31 cellular contexts compared by ENCODE assay signal in the genomic region with DNA sequence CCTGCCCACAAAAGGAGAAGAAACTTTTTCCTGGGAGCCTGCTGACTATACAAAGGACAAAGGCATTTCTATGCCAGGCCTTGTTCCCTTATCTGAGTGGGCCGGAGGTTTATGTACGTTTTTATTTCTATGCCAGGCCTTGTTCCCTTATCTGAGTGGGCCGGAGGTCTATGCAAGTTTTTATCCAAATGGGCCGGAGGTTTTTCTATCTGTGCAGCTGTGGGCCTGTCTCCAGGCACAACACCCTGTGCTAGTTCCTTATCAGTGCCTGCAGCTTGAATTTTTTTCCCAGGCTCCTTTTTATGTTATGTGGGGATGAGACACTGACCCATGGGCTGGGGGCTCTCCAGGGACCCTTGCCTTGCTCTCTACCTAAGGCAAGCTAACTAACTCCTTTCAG. TPM values are rescaled to one million over a fixed set of nuclear protein-coding genes. Genes with fewer than 3 reads are reported as not detected.
"Had no signal": no experiment of that assay in that cellular context is flagged by ENCODE, and none has a peak within 500 bp of the region (broad histone marks: within the 10 kb centered on the region; RNA-seq: fewer than 3 reads in every experiment).

No MANE protein-coding gene starts in this region.

- H3K4me3 ChIP-seq: adrenal gland, breast epithelium, Peyer's patch, SJSA1 had no signal

- H3K27ac Mint-ChIP-seq: activated CD4-positive, alpha-beta memory T cell treated with anti-CD3 and anti-CD28 coated beads, Interleukin-2, amount 10 ng/mL, durations not matched to agents 7 days and 5 days; activated CD4-positive, alpha-beta T cell treated with anti-CD3 and anti-CD28 coated beads for 36 hours; activated naive CD8-positive, alpha-beta T cell treated with anti-CD3 and anti-CD28 coated beads, Interleukin-2, amount 10 ng/mL, durations not matched to agents 7 days and 5 days; activated T-cell treated with anti-CD3 and anti-CD28 coated beads, Interleukin-2, amount 50 U/mL, for 72 hours; activated T-helper 2 cell treated with anti-CD3 and anti-CD28 coated beads, Interferon-gamma antibody, Interleukin-2, Interleukin-4, amounts not matched to agents 10 μg/mL and 5 μg/mL and 100 μg/mL, durations not matched to agents 14 hours and 24 hours and 36 hours; T-helper 1 cell treated with Interleukin-12 subunit alpha and Interleukin-12 subunit beta and Interleukin-4 antibody, amounts not matched to agents 30 μg/mL and 1 μg/mL, for 36 hours had no signal

- H3K4me1 ChIP-seq: adrenal gland, breast epithelium, Peyer's patch, SJSA1 had no signal

- H3K27ac ChIP-seq: adrenal gland, breast epithelium, KMS-11, Peyer's patch, RWPE1, SJSA1, WERI-Rb-1 had no signal

- DNase-seq: activated CD4-positive, alpha-beta memory T cell treated with anti-CD3 and anti-CD28 coated beads, Interleukin-2, amount 10 ng/mL, durations not matched to agents 7 days and 5 days; activated CD4-positive, alpha-beta T cell treated with anti-CD3 and anti-CD28 coated beads for 36 hours; activated CD4-positive, alpha-beta T cell treated with anti-CD3 and anti-CD28 coated beads, Interleukin-2, amount 50 U/mL, for 1 hour; activated gamma-delta T cell treated with Interleukin-2 at 50 U/mL for 16 hours; activated naive CD4-positive, alpha-beta T cell treated with anti-CD3 and anti-CD28 coated beads, Interleukin-2, amount 50 U/mL, for 16 hours; activated naive CD8-positive, alpha-beta T cell treated with anti-CD3 and anti-CD28 coated beads, Interleukin-2, amount 10 ng/mL, durations not matched to agents 7 days and 5 days; activated T-cell treated with anti-CD3 and anti-CD28 coated beads for 4 hours; activated T-cell treated with anti-CD3 and anti-CD28 coated beads, Interleukin-2, amount 50 U/mL, for 72 hours; adrenal gland; anterior cingulate cortex; central memory CD4-positive, alpha-beta T cell; NCI-H1092 treated with DMSO at 0.1 percent for 48 hours; NCI-H1417 treated with DMSO at 0.1 percent for 48 hours; NCI-H1694; NCI-H2029; NCI-H2107; NCI-H2171 treated with DMSO at 0.1 percent for 48 hours; NCI-H226; NCI-H526; NCI-H82; Peyer's patch; Right ventricle myocardium superior; WERI-Rb-1 had no signal

- H3K36me3 ChIP-seq: adrenal gland, breast epithelium, Peyer's patch, SJSA1, WERI-Rb-1 had no signal

- H3K4me3 Mint-ChIP-seq: activated CD4-positive, alpha-beta memory T cell treated with anti-CD3 and anti-CD28 coated beads, Interleukin-2, amount 10 ng/mL, durations not matched to agents 7 days and 5 days; activated CD4-positive, alpha-beta T cell treated with anti-CD3 and anti-CD28 coated beads for 36 hours; activated naive CD8-positive, alpha-beta T cell treated with anti-CD3 and anti-CD28 coated beads, Interleukin-2, amount 10 ng/mL, durations not matched to agents 7 days and 5 days; activated T-cell treated with anti-CD3 and anti-CD28 coated beads, Interleukin-2, amount 50 U/mL, for 72 hours; T-helper 1 cell treated with Interleukin-12 subunit alpha and Interleukin-12 subunit beta and Interleukin-4 antibody, amounts not matched to agents 30 μg/mL and 1 μg/mL, for 36 hours had no signal

- H3K27me3 ChIP-seq: adrenal gland, breast epithelium, Peyer's patch, SJSA1 had no signal

- H3K9ac ChIP-seq: KMS-11 had no signal

- H3K4me1 Mint-ChIP-seq: activated CD4-positive, alpha-beta memory T cell treated with anti-CD3 and anti-CD28 coated beads, Interleukin-2, amount 10 ng/mL, durations not matched to agents 7 days and 5 days; activated CD4-positive, alpha-beta T cell treated with anti-CD3 and anti-CD28 coated beads for 36 hours; activated naive CD8-positive, alpha-beta T cell treated with anti-CD3 and anti-CD28 coated beads, Interleukin-2, amount 10 ng/mL, durations not matched to agents 7 days and 5 days had no signal

- ATAC-seq: activated CD4-positive, alpha-beta T cell treated with anti-CD3 and anti-CD28 coated beads for 36 hours; activated T-cell treated with anti-CD3 and anti-CD28 coated beads, Interleukin-2, amount 50 U/mL, for 72 hours had no signal

- H3K27me3 Mint-ChIP-seq: activated CD4-positive, alpha-beta memory T cell treated with anti-CD3 and anti-CD28 coated beads, Interleukin-2, amount 10 ng/mL, durations not matched to agents 7 days and 5 days; activated CD4-positive, alpha-beta T cell treated with anti-CD3 and anti-CD28 coated beads for 36 hours; activated naive CD8-positive, alpha-beta T cell treated with anti-CD3 and anti-CD28 coated beads, Interleukin-2, amount 10 ng/mL, durations not matched to agents 7 days and 5 days had no signal

- H3K4me2 ChIP-seq: KMS-11 had no signal

RNA-seq across cellular contexts. Expression of gene SLC25A2, which starts 5.5 kb away (rescaled TPM):
- total RNA-seq: NCI-H460 had no signal

RNA-seq across cellular contexts. Expression of gene PCDHGA2, which starts 40.2 kb away (rescaled TPM):
- total RNA-seq: activated CD4-positive, alpha-beta T cell treated with anti-CD3 and anti-CD28 coated beads for 36 hours had no signal

RNA-seq across cellular contexts. Expression of gene PCDHGA3, which starts 45.3 kb away (rescaled TPM):
- total RNA-seq: activated CD4-positive, alpha-beta memory T cell treated with anti-CD3 and anti-CD28 coated beads, Interleukin-2, amount 10 ng/mL, durations not matched to agents 7 days and 5 days; activated CD4-positive, alpha-beta T cell treated with anti-CD3 and anti-CD28 coated beads for 36 hours; activated CD8-positive, alpha-beta memory T cell treated with anti-CD3 and anti-CD28 coated beads for 36 hours; NCI-H460 had no signal
